Comparison of ENCODE assay signal across 8 cellular contexts in genomic region chr13:100088648-100089601, GRCh38. TPM values are rescaled to one million over a fixed set of nuclear protein-coding genes. Genes with fewer than 3 reads are reported as not detected.
A peak's percentile ranks its signal among the peaks of the same experiment; 100 is the strongest.
DNase-seq lines count a peak whose midpoint lies in the region; ATAC-seq, FAIRE-seq and TF ChIP-seq lines count a peak whose summit lies in the region.

TSS of gene PCCA (plus strand) at chr13:100089093. CDS start at chr13:100089121, 28 bp downstream.

- H3K27ac ChIP-seq in cardiac muscle cell (peak within 1 kb of the TSS; percentile 84), pancreas (peak within 1 kb of the TSS; percentile 70 to 92 (median 84)), thyroid gland (peak within 1 kb of the TSS in 2 of 3 donors; percentile 78 to 80)

- peaks cover 28% of the 10 kb centered on the region for H3K4me1 ChIP-seq in adipocyte (ENCODE audit: control insufficient read depth, insufficient read depth, low read length)
- H3K4me1 ChIP-seq in cardiac muscle cell (ENCODE audit: low read depth), result peaks cover 7% of the 10 kb centered on the region
- H3K4me1 ChIP-seq in pancreas, result peaks cover 0 to 8% (median 0%) of the 10 kb centered on the region in 3 donors
- peaks cover 15 to 22% of the 10 kb centered on the region in 2 donors for H3K4me1 ChIP-seq in thyroid gland

- peaks cover 6% of the 10 kb centered on the region for H3K36me3 Mint-ChIP-seq in HFFc6 (ENCODE audit: low read depth)

- H3K36me3 ChIP-seq in adipocyte (ENCODE audit: control insufficient read depth, insufficient read depth, low read length, severe bottlenecking) (peaks cover 8% of the 10 kb centered on the region), cardiac muscle cell (no peaks in the 10 kb centered on the region), pancreas (no peaks in the 10 kb centered on the region), thyroid gland (no peaks in the 10 kb centered on the region)

- TF ChIP-seq CTCF in GM10248 (IDR thresholded peaks at IDR 0.05; ENCODE audit: control extremely low read depth, extremely low read depth, low read depth, missing control alignments) (no peak), HFFc6 (IDR thresholded peaks at IDR 0.05) (no peak), cardiac muscle cell (IDR thresholded peaks at IDR 0.05; ENCODE audit: low read depth, low read length) (no peak), pancreas (IDR thresholded peaks at IDR 0.05) (no peak), thyroid gland (IDR thresholded peaks at IDR 0.05) (peak in 1 of 6 experiments; percentile 9)

- peak within 1 kb of the TSS; percentile 81 for H3K27ac Mint-ChIP-seq in HFFc6

- H3K4me3 ChIP-seq in adipocyte (ENCODE audit: low read length) (peak within 1 kb of the TSS; percentile 90), cardiac muscle cell (peak within 1 kb of the TSS; percentile 93), pancreas (peak within 1 kb of the TSS; percentile 73 to 95 (median 86)), thyroid gland (replicated peaks in 1 of 3) (peak within 1 kb of the TSS; percentile 44 to 84 (median 84))

- peak; percentile 97 to 99 (median 98) for ATAC-seq in pancreas

- H3K4me1 Mint-ChIP-seq in HFFc6 (ENCODE audit: low read depth), result peaks cover 35% of the 10 kb centered on the region

- DNase-seq in GM10248 (ENCODE audit: extremely low spot score), result peak; percentile 98
- peak; percentile 90 for DNase-seq in HFFc6
- DNase-seq in NCI-H1092 (lab: John Stamatoyannopoulos, UW), result peak; percentile 95
- peak; percentile 92 for DNase-seq in SW480 (ENCODE audit: low spot score)
- peak; percentile 98 for DNase-seq in adipocyte (ENCODE audit: low read depth)
- peak; percentile 95 to 99 for DNase-seq in cardiac muscle cell (ENCODE audit: low read depth in 1 of 2, low spot score in 1 of 2)
- DNase-seq in pancreas, result peak; percentile 95 to 98 (median 96)
- DNase-seq in thyroid gland, result peak; percentile 97 to 98

- peak in 1 of 2 donors; percentile 80 for TF ChIP-seq POLR2A in thyroid gland (IDR thresholded peaks at IDR 0.05)

- FAIRE-seq in pancreas (lab: Jason Lieb, UNC), result no peak

- CTCF ChIA-PET in GM10248 (lab: Yijun Ruan, JAX), result interaction anchor here (0.9 to 1.6 kb wide), 5 partner anchors 9 to 426 kb away, joined by 3 to 6 read pairs (median 3); no protein-coding TSS in a partner anchor

- H3K27me3 ChIP-seq in adipocyte (replicated peaks; ENCODE audit: control insufficient read depth, insufficient read depth, low read length) (no peaks in the 10 kb centered on the region), cardiac muscle cell (no peaks in the 10 kb centered on the region), pancreas (no peaks in the 10 kb centered on the region), thyroid gland (no peaks in the 10 kb centered on the region)

- peak within 1 kb of the TSS; percentile 94 for H3K4me3 Mint-ChIP-seq in HFFc6

- H3K9me3 Mint-ChIP-seq in HFFc6, result no peaks in the 10 kb centered on the region

- peak within 1 kb of the TSS; percentile 92 for H3K9ac ChIP-seq in adipocyte (ENCODE audit: low read length)

- H3K9me3 ChIP-seq in adipocyte (ENCODE audit: control insufficient read depth, low read length) (no peaks in the 10 kb centered on the region), cardiac muscle cell (ENCODE audit: low read depth) (no peaks in the 10 kb centered on the region), pancreas (no peaks in the 10 kb centered on the region), thyroid gland (no peaks in the 10 kb centered on the region)

- intact Hi-C loops in pancreas (cut with DNase I) (no loop called here), thyroid gland (cut with DNase I) (loop anchor here (10.0 kb wide), 1 partner anchor 146 kb away; no protein-coding TSS in a partner anchor)

- POLR2A ChIA-PET in GM10248 (lab: Yijun Ruan, JAX), result interaction anchor here (0.6 kb wide), 1 partner anchor 10 kb away, joined by 3 read pairs; no protein-coding TSS in a partner anchor

- WGBS in pancreas, 2 donors, result 0 to 1% methylated on average over 84 of the region's 84 CpGs
- 0 to 2% methylated on average over 11 to 48 of the region's 84 CpGs for WGBS in thyroid gland, 2 donors

- H3K27me3 Mint-ChIP-seq in HFFc6 (ENCODE audit: insufficient read depth), result peaks cover 1% of the 10 kb centered on the region; the same call in 1 of the 2 replicates

RNA-seq across cellular contexts. Expression of gene PCCA, which starts in this region (rescaled TPM):
- total RNA-seq in HFFc6 (2021; fragmentation: NEBNext Ultra II Directional; extraction: Animal tissue kit (Norgen Biotek cat#: 25700)), result 10 to 100 TPM; 12.9 to 16.9 (median 14.7) TPM
- total RNA-seq in cardiac muscle cell (21.0 and 29.8 TPM in 2 replicates), pancreas (10 to 100 TPM; 20.4 to 32.1 (median 24.1) TPM), thyroid gland (10 to 100 TPM; 54.3 to 95.2 (median 67.7) TPM)
- polyA plus RNA-seq in cardiac muscle cell (59.2 and 76.4 TPM in 2 replicates), pancreas (10 to 100 TPM; 14.2 to 30.6 TPM)

Comparison
In these comparisons a context has a peak if more than half of its experiments do, and no peak if none do; other contexts are left out.
1. Peak in every context shown above with its lines: DNase-seq, ATAC-seq, H3K4me3 ChIP-seq and H3K27ac ChIP-seq.